27 cellular contexts compared by ENCODE assay signal in the genomic region with DNA sequence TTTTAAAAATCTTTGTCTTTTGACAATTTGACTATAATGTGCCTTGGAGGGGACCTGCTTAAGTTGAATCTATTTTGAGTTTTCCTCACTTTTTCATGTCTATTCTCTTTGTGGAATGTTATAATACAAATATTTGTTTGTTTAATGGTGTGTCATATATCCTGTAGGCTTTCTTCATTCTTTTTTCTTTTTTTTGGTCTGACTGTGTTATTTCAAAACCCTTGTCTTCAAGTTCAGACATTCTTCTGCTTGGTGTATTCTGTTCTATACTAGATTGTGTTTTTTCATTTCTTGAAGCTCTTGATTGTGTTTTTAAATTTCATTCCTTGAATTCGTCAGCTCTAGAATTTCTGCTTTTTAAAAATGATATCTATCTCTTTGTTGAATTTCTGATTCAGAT.
"Had no signal": no experiment of that assay in that cellular context is flagged by ENCODE, and none has a peak within 500 bp of the region (broad histone marks: within the 10 kb centered on the region; RNA-seq: fewer than 3 reads in every experiment).

No MANE protein-coding gene starts in this region.

- DNase-seq: activated B cell treated with CpG ODN at 0.5 μM for 24 hours; activated CD4-positive, alpha-beta memory T cell treated with anti-CD3 and anti-CD28 coated beads for 36 hours; activated CD4-positive, alpha-beta T cell treated with anti-CD3 and anti-CD28 coated beads for 4 hours; activated CD4-positive, alpha-beta T cell treated with anti-CD3 and anti-CD28 coated beads, Interleukin-2, amount 50 U/mL, for 1 hour; activated CD4-positive, alpha-beta T cell treated with anti-CD3 and anti-CD28 coated beads, Interleukin-2, amount 50 U/mL, for 4 hours; activated CD4-positive, CD25-positive, alpha-beta regulatory T cell treated with anti-CD3 and anti-CD28 coated beads, Interleukin-2, amount 50 U/mL, for 72 hours; activated CD8-positive, alpha-beta memory T cell treated with anti-CD3 and anti-CD28 coated beads, Interleukin-2, amount 50 U/mL, for 4 hours; activated effector memory CD4-positive, alpha-beta T cell treated with anti-CD3 and anti-CD28 coated beads, Interleukin-2, amount 50 U/mL, for 16 hours; activated gamma-delta T cell treated with Interleukin-2 at 50 U/mL for 16 hours; activated naive CD4-positive, alpha-beta T cell; activated naive CD4-positive, alpha-beta T cell treated with anti-CD3 and anti-CD28 coated beads, Interleukin-2, amount 50 U/mL, for 16 hours; activated T-cell treated with anti-CD3 and anti-CD28 coated beads for 4 hours; activated T-cell treated with anti-CD3 and anti-CD28 coated beads, Interleukin-2, amount 50 U/mL, for 1 hour; activated T-cell treated with anti-CD3 and anti-CD28 coated beads, Interleukin-2, amount 50 U/mL, for 4 hours; adrenal gland; amniotic stem cell; aorta; cerebellar nuclear complex; T-cell; T-helper 9 cell had no signal

- H3K27ac ChIP-seq: adrenal gland, body of pancreas, brain microvascular endothelial cell, breast epithelium, cardiac muscle cell had no signal

- FAIRE-seq: astrocyte, TTC549 had no signal

- ATAC-seq: activated T-cell treated with anti-CD3 and anti-CD28 coated beads, Interleukin-2, amount 50 U/mL, for 72 hours; T-cell had no signal

- H3K4me1 ChIP-seq: adrenal gland, body of pancreas, breast epithelium had no signal

- H3K4me3 ChIP-seq: adrenal gland, body of pancreas, breast epithelium, cardiac muscle cell had no signal

- H3K9me3 ChIP-seq: adrenal gland, body of pancreas, breast epithelium had no signal

- H3K36me3 ChIP-seq: adrenal gland, brain microvascular endothelial cell, breast epithelium, cardiac muscle cell had no signal

- H3K27me3 ChIP-seq: adrenal gland, body of pancreas, brain microvascular endothelial cell, breast epithelium, cardiac muscle cell had no signal
